1 cellular context compared by ENCODE assay signal in genomic region chrX:133655262-133655913, GRCh38.
TF ChIP-seq lines count a peak whose summit lies in the region.

No MANE protein-coding gene starts in this region.

TF ChIP-seq in IMR-90, 13 proteins besides CTCF, POLR2A, EP300 and RAD21:
- TF ChIP-seq ELK1 (IDR thresholded peaks at IDR 0.05; ENCODE audit: borderline replicate concordance, low read depth, low read length) (no peak), MAFK (IDR thresholded peaks at IDR 0.05; ENCODE audit: low read depth, low read length) (no peak), BHLHE40 (IDR thresholded peaks at IDR 0.05; ENCODE audit: low read depth, low read length) (no peak), NFE2L2 (IDR thresholded peaks at IDR 0.05; ENCODE audit: low read depth, low read length) (no peak), CHD1 (IDR thresholded peaks at IDR 0.05; ENCODE audit: low read depth, low read length) (no peak), RCOR1 (IDR thresholded peaks at IDR 0.05; ENCODE audit: insufficient replicate concordance, low read length) (no peak), CEBPB (IDR thresholded peaks at IDR 0.05; ENCODE audit: low read depth, low read length) (no peak), FOS (IDR thresholded peaks at IDR 0.05; ENCODE audit: low read depth, low read length) (no peak), RFX5 (IDR thresholded peaks at IDR 0.05; ENCODE audit: low read depth, low read length) (no peak), SMC3 (IDR thresholded peaks at IDR 0.05; ENCODE audit: low read depth, low read length) (no peak)
- TF ChIP-seq, protein P1, sequence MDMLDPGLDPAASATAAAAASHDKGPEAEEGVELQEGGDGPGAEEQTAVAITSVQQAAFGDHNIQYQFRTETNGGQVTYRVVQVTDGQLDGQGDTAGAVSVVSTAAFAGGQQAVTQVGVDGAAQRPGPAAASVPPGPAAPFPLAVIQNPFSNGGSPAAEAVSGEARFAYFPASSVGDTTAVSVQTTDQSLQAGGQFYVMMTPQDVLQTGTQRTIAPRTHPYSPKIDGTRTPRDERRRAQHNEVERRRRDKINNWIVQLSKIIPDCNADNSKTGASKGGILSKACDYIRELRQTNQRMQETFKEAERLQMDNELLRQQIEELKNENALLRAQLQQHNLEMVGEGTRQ (IDR thresholded peaks at IDR 0.05; ENCODE audit: low read depth, low read length), result no peak
